1 cellular context compared by ENCODE assay signal in the genomic region with DNA sequence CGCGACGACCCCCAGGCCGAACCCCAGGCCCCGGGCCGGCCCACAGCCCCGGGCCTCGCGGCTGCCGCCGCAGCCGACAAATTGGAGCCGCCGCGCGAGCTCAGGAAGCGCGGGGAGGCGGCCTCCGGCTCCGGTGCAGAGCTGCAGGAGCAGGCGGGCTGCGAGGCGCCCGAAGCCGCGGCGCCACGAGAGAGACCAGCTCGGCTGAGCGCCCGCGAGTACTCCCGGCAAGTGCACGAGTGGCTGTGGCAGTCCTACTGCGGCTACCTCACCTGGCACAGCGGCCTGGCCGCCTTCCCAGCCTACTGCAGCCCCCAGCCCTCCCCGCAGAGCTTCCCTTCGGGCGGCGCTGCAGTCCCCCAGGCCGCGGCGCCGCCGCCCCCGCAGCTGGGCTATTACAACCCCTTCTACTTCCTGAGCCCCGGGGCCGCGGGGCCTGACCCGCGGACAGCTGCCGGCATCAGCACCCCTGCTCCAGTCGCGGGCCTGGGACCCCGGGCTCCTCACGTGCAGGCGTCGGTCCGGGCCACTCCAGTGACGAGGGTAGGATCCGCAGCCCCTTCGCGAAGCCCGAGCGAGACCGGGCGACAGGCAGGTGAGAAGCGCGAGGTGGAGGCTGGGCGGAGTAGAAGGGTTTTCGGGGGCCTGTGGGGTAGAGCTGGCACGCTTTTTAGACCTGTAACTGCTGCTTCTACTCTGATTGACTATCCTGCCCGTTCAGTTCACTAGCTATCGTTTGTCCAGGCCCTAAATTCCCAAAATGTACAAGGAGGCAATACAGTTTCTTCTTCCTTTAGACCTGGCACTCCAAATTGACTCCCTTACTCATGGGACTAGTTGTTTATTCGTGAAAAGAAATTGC.
TF ChIP-seq lines count a peak whose summit lies in the region.

No MANE protein-coding gene starts in this region.

TF ChIP-seq in HepG2, 621 proteins besides CTCF, POLR2A, EP300 and RAD21 (continued from another document and continues in another):
- TF ChIP-seq, protein P1, sequence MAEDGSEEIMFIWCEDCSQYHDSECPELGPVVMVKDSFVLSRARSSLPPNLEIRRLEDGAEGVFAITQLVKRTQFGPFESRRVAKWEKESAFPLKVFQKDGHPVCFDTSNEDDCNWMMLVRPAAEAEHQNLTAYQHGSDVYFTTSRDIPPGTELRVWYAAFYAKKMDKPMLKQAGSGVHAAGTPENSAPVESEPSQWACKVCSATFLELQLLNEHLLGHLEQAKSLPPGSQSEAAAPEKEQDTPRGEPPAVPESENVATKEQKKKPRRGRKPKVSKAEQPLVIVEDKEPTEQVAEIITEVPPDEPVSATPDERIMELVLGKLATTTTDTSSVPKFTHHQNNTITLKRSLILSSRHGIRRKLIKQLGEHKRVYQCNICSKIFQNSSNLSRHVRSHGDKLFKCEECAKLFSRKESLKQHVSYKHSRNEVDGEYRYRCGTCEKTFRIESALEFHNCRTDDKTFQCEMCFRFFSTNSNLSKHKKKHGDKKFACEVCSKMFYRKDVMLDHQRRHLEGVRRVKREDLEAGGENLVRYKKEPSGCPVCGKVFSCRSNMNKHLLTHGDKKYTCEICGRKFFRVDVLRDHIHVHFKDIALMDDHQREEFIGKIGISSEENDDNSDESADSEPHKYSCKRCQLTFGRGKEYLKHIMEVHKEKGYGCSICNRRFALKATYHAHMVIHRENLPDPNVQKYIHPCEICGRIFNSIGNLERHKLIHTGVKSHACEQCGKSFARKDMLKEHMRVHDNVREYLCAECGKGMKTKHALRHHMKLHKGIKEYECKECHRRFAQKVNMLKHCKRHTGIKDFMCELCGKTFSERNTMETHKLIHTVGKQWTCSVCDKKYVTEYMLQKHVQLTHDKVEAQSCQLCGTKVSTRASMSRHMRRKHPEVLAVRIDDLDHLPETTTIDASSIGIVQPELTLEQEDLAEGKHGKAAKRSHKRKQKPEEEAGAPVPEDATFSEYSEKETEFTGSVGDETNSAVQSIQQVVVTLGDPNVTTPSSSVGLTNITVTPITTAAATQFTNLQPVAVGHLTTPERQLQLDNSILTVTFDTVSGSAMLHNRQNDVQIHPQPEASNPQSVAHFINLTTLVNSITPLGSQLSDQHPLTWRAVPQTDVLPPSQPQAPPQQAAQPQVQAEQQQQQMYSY (CRISPR knock-in tag; IDR thresholded peaks at IDR 0.05), result peak; percentile 51; the same call in 1 of the 2 replicates
- TF ChIP-seq, protein P2, sequence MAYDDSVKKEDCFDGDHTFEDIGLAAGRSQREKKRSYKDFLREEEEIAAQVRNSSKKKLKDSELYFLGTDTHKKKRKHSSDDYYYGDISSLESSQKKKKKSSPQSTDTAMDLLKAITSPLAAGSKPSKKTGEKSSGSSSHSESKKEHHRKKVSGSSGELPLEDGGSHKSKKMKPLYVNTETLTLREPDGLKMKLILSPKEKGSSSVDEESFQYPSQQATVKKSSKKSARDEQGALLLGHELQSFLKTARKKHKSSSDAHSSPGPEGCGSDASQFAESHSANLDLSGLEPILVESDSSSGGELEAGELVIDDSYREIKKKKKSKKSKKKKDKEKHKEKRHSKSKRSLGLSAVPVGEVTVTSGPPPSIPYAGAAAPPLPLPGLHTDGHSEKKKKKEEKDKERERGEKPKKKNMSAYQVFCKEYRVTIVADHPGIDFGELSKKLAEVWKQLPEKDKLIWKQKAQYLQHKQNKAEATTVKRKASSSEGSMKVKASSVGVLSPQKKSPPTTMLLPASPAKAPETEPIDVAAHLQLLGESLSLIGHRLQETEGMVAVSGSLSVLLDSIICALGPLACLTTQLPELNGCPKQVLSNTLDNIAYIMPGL (CRISPR knock-in tag; IDR thresholded peaks at IDR 0.05; ENCODE audit: borderline replicate concordance in 1 of 2, low read depth in 1 of 2), result peak; percentile 15 to 68; a peak in 2 of 4 replicates
- TF ChIP-seq, protein P3, sequence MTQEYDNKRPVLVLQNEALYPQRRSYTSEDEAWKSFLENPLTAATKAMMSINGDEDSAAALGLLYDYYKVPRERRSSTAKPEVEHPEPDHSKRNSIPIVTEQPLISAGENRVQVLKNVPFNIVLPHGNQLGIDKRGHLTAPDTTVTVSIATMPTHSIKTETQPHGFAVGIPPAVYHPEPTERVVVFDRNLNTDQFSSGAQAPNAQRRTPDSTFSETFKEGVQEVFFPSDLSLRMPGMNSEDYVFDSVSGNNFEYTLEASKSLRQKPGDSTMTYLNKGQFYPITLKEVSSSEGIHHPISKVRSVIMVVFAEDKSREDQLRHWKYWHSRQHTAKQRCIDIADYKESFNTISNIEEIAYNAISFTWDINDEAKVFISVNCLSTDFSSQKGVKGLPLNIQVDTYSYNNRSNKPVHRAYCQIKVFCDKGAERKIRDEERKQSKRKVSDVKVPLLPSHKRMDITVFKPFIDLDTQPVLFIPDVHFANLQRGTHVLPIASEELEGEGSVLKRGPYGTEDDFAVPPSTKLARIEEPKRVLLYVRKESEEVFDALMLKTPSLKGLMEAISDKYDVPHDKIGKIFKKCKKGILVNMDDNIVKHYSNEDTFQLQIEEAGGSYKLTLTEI (CRISPR knock-in tag; conservative IDR thresholded peaks at IDR 0.05), result no peak
- TF ChIP-seq, protein P4, sequence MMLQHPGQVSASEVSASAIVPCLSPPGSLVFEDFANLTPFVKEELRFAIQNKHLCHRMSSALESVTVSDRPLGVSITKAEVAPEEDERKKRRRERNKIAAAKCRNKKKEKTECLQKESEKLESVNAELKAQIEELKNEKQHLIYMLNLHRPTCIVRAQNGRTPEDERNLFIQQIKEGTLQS (CRISPR knock-in tag; IDR thresholded peaks at IDR 0.05), result no peak
- TF ChIP-seq ZKSCAN1 (IDR thresholded peaks at IDR 0.05; ENCODE audit: low read length) (no peak), SETDB1 (CRISPR knock-in tag; IDR thresholded peaks at IDR 0.05; ENCODE audit: borderline replicate concordance) (no peak), ARHGAP35 (CRISPR knock-in tag; IDR thresholded peaks at IDR 0.05; ENCODE audit: borderline replicate concordance) (0 out of 2 replicates have a peak, but pooled peaks have one; percentile 75), YEATS4 (CRISPR knock-in tag; IDR thresholded peaks at IDR 0.05; ENCODE audit: borderline replicate concordance) (peak; percentile 39)
- TF ChIP-seq, protein P5, sequence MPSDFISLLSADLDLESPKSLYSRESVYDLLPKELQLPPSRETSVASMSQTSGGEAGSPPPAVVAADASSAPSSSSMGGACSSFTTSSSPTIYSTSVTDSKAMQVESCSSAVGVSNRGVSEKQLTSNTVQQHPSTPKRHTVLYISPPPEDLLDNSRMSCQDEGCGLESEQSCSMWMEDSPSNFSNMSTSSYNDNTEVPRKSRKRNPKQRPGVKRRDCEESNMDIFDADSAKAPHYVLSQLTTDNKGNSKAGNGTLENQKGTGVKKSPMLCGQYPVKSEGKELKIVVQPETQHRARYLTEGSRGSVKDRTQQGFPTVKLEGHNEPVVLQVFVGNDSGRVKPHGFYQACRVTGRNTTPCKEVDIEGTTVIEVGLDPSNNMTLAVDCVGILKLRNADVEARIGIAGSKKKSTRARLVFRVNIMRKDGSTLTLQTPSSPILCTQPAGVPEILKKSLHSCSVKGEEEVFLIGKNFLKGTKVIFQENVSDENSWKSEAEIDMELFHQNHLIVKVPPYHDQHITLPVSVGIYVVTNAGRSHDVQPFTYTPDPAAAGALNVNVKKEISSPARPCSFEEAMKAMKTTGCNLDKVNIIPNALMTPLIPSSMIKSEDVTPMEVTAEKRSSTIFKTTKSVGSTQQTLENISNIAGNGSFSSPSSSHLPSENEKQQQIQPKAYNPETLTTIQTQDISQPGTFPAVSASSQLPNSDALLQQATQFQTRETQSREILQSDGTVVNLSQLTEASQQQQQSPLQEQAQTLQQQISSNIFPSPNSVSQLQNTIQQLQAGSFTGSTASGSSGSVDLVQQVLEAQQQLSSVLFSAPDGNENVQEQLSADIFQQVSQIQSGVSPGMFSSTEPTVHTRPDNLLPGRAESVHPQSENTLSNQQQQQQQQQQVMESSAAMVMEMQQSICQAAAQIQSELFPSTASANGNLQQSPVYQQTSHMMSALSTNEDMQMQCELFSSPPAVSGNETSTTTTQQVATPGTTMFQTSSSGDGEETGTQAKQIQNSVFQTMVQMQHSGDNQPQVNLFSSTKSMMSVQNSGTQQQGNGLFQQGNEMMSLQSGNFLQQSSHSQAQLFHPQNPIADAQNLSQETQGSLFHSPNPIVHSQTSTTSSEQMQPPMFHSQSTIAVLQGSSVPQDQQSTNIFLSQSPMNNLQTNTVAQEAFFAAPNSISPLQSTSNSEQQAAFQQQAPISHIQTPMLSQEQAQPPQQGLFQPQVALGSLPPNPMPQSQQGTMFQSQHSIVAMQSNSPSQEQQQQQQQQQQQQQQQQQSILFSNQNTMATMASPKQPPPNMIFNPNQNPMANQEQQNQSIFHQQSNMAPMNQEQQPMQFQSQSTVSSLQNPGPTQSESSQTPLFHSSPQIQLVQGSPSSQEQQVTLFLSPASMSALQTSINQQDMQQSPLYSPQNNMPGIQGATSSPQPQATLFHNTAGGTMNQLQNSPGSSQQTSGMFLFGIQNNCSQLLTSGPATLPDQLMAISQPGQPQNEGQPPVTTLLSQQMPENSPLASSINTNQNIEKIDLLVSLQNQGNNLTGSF (CRISPR knock-in tag; IDR thresholded peaks at IDR 0.05), result peak; percentile 78; the same call in 1 of the 2 replicates
- TF ChIP-seq, protein P6, sequence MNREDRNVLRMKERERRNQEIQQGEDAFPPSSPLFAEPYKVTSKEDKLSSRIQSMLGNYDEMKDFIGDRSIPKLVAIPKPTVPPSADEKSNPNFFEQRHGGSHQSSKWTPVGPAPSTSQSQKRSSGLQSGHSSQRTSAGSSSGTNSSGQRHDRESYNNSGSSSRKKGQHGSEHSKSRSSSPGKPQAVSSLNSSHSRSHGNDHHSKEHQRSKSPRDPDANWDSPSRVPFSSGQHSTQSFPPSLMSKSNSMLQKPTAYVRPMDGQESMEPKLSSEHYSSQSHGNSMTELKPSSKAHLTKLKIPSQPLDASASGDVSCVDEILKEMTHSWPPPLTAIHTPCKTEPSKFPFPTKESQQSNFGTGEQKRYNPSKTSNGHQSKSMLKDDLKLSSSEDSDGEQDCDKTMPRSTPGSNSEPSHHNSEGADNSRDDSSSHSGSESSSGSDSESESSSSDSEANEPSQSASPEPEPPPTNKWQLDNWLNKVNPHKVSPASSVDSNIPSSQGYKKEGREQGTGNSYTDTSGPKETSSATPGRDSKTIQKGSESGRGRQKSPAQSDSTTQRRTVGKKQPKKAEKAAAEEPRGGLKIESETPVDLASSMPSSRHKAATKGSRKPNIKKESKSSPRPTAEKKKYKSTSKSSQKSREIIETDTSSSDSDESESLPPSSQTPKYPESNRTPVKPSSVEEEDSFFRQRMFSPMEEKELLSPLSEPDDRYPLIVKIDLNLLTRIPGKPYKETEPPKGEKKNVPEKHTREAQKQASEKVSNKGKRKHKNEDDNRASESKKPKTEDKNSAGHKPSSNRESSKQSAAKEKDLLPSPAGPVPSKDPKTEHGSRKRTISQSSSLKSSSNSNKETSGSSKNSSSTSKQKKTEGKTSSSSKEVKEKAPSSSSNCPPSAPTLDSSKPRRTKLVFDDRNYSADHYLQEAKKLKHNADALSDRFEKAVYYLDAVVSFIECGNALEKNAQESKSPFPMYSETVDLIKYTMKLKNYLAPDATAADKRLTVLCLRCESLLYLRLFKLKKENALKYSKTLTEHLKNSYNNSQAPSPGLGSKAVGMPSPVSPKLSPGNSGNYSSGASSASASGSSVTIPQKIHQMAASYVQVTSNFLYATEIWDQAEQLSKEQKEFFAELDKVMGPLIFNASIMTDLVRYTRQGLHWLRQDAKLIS (CRISPR knock-in tag; IDR thresholded peaks at IDR 0.05), result no peak
- TF ChIP-seq, protein P7, sequence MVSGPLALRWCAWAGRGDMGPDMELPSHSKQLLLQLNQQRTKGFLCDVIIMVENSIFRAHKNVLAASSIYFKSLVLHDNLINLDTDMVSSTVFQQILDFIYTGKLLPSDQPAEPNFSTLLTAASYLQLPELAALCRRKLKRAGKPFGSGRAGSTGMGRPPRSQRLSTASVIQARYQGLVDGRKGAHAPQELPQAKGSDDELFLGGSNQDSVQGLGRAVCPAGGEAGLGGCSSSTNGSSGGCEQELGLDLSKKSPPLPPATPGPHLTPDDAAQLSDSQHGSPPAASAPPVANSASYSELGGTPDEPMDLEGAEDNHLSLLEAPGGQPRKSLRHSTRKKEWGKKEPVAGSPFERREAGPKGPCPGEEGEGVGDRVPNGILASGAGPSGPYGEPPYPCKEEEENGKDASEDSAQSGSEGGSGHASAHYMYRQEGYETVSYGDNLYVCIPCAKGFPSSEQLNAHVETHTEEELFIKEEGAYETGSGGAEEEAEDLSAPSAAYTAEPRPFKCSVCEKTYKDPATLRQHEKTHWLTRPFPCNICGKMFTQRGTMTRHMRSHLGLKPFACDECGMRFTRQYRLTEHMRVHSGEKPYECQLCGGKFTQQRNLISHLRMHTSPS (CRISPR knock-in tag; IDR thresholded peaks at IDR 0.05; ENCODE audit: low read depth), result peak; percentile 11; the same call in 1 of the 2 replicates
- TF ChIP-seq, protein P8, sequence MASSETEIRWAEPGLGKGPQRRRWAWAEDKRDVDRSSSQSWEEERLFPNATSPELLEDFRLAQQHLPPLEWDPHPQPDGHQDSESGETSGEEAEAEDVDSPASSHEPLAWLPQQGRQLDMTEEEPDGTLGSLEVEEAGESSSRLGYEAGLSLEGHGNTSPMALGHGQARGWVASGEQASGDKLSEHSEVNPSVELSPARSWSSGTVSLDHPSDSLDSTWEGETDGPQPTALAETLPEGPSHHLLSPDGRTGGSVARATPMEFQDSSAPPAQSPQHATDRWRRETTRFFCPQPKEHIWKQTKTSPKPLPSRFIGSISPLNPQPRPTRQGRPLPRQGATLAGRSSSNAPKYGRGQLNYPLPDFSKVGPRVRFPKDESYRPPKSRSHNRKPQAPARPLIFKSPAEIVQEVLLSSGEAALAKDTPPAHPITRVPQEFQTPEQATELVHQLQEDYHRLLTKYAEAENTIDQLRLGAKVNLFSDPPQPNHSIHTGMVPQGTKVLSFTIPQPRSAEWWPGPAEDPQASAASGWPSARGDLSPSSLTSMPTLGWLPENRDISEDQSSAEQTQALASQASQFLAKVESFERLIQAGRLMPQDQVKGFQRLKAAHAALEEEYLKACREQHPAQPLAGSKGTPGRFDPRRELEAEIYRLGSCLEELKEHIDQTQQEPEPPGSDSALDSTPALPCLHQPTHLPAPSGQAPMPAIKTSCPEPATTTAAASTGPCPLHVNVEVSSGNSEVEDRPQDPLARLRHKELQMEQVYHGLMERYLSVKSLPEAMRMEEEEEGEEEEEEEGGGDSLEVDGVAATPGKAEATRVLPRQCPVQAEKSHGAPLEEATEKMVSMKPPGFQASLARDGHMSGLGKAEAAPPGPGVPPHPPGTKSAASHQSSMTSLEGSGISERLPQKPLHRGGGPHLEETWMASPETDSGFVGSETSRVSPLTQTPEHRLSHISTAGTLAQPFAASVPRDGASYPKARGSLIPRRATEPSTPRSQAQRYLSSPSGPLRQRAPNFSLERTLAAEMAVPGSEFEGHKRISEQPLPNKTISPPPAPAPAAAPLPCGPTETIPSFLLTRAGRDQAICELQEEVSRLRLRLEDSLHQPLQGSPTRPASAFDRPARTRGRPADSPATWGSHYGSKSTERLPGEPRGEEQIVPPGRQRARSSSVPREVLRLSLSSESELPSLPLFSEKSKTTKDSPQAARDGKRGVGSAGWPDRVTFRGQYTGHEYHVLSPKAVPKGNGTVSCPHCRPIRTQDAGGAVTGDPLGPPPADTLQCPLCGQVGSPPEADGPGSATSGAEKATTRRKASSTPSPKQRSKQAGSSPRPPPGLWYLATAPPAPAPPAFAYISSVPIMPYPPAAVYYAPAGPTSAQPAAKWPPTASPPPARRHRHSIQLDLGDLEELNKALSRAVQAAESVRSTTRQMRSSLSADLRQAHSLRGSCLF (CRISPR knock-in tag; IDR thresholded peaks at IDR 0.05; ENCODE audit: borderline replicate concordance), result 0 out of 2 replicates have a peak, but pooled peaks have one; percentile 26
